ENCODE assay signal across 20 cellular contexts in genomic region chr10:129940617-129941198, GRCh38. TPM values are rescaled to one million over a fixed set of nuclear protein-coding genes. Genes with fewer than 3 reads are reported as not detected.
"Had no signal": no experiment of that assay in that cellular context is flagged by ENCODE, and none has a peak within 500 bp of the region (broad histone marks: within the 10 kb centered on the region; RNA-seq: fewer than 3 reads in every experiment).

No MANE protein-coding gene starts in this region.

- H3K36me3 Mint-ChIP-seq: activated naive CD8-positive, alpha-beta T cell treated with anti-CD3 and anti-CD28 coated beads, Interleukin-2, amount 10 ng/mL, durations not matched to agents 7 days and 5 days; mesothelial cell of epicardium; naive thymus-derived CD8-positive, alpha-beta T cell; WTC11 had no signal

- H3K9me3 ChIP-seq: esophagus muscularis mucosa, gastroesophageal sphincter, heart left ventricle, lower lobe of right lung, tibial artery had no signal

- H3K36me3 ChIP-seq: esophagus muscularis mucosa, gastroesophageal sphincter, lower lobe of right lung, tibial artery had no signal

- H3K79me2 ChIP-seq: parathyroid adenoma had no signal

- H3K27me3 Mint-ChIP-seq: activated naive CD8-positive, alpha-beta T cell treated with anti-CD3 and anti-CD28 coated beads, Interleukin-2, amount 10 ng/mL, durations not matched to agents 7 days and 5 days had no signal

- H3K27ac Mint-ChIP-seq: activated naive CD4-positive, alpha-beta T cell treated with anti-CD3 and anti-CD28 coated beads for 36 hours; activated naive CD8-positive, alpha-beta T cell treated with anti-CD3 and anti-CD28 coated beads, Interleukin-2, amount 10 ng/mL, durations not matched to agents 7 days and 5 days; mesothelial cell of epicardium; naive thymus-derived CD8-positive, alpha-beta T cell; stimulated activated naive CD8-positive, alpha-beta T cell treated with anti-CD3 and anti-CD28 coated beads, Interleukin-15, Interleukin-2, amounts not matched to agents 100 ng/mL and 50 ng/mL, for 24 hours; T-helper 1 cell treated with Interleukin-12 subunit alpha and Interleukin-12 subunit beta and Interleukin-4 antibody, amounts not matched to agents 30 μg/mL and 1 μg/mL, for 36 hours; WTC11 had no signal

- H3K4me1 ChIP-seq: lower lobe of right lung, parathyroid adenoma had no signal

- DNase-seq: activated naive CD4-positive, alpha-beta T cell treated with anti-CD3 and anti-CD28 coated beads for 36 hours; activated naive CD8-positive, alpha-beta T cell treated with anti-CD3 and anti-CD28 coated beads, Interleukin-2, amount 10 ng/mL, durations not matched to agents 7 days and 5 days; activated T-cell treated with anti-CD3 and anti-CD28 coated beads, Interleukin-2, amount 50 U/mL, for 1 hour; amniotic stem cell; cerebellar nuclear complex; lower lobe of right lung; naive thymus-derived CD8-positive, alpha-beta T cell; stimulated activated CD4-positive, alpha-beta T cell treated with anti-CD3 and anti-CD28 coated beads, Interleukin-12 subunit alpha, Interleukin-12 subunit beta, amount 100 ng/mL, for 4 hours; stimulated activated CD4-positive, alpha-beta T cell treated with anti-CD3 and anti-CD28 coated beads, Interleukin-4, amount 100 ng/mL, for 4 hours; T1000 had no signal

- H3K9ac ChIP-seq: parathyroid adenoma had no signal

- H3K9me3 Mint-ChIP-seq: activated naive CD4-positive, alpha-beta T cell treated with anti-CD3 and anti-CD28 coated beads for 36 hours; activated naive CD8-positive, alpha-beta T cell treated with anti-CD3 and anti-CD28 coated beads, Interleukin-2, amount 10 ng/mL, durations not matched to agents 7 days and 5 days; naive thymus-derived CD8-positive, alpha-beta T cell; stimulated activated naive CD8-positive, alpha-beta T cell treated with anti-CD3 and anti-CD28 coated beads, Interleukin-15, Interleukin-2, amounts not matched to agents 100 ng/mL and 50 ng/mL, for 24 hours; T-helper 1 cell treated with Interleukin-12 subunit alpha and Interleukin-12 subunit beta and Interleukin-4 antibody, amounts not matched to agents 30 μg/mL and 1 μg/mL, for 36 hours; WTC11 had no signal

- H3K4me1 Mint-ChIP-seq: activated naive CD8-positive, alpha-beta T cell treated with anti-CD3 and anti-CD28 coated beads, Interleukin-2, amount 10 ng/mL, durations not matched to agents 7 days and 5 days; naive thymus-derived CD8-positive, alpha-beta T cell had no signal

- ATAC-seq: gastroesophageal sphincter; heart left ventricle; naive thymus-derived CD8-positive, alpha-beta T cell; WTC11 had no signal

- H3K27ac ChIP-seq: coronary artery, esophagus muscularis mucosa, gastroesophageal sphincter, heart left ventricle, lower lobe of right lung, parathyroid adenoma, tibial artery had no signal

- H3K4me3 ChIP-seq: coronary artery, esophagus muscularis mucosa, gastroesophageal sphincter, heart left ventricle, lower lobe of right lung, tibial artery had no signal

- H3K27me3 ChIP-seq: heart left ventricle, tibial artery had no signal

- H3K4me3 Mint-ChIP-seq: activated naive CD4-positive, alpha-beta T cell treated with anti-CD3 and anti-CD28 coated beads for 36 hours; activated naive CD8-positive, alpha-beta T cell treated with anti-CD3 and anti-CD28 coated beads, Interleukin-2, amount 10 ng/mL, durations not matched to agents 7 days and 5 days; mesothelial cell of epicardium; naive thymus-derived CD8-positive, alpha-beta T cell; stimulated activated naive CD8-positive, alpha-beta T cell treated with anti-CD3 and anti-CD28 coated beads, Interleukin-15, Interleukin-2, amounts not matched to agents 100 ng/mL and 50 ng/mL, for 24 hours; T-helper 1 cell treated with Interleukin-12 subunit alpha and Interleukin-12 subunit beta and Interleukin-4 antibody, amounts not matched to agents 30 μg/mL and 1 μg/mL, for 36 hours; WTC11 had no signal

RNA-seq across cellular contexts. Expression of gene EBF3, which starts 23.4 kb away (rescaled TPM):
- total RNA-seq: activated naive CD4-positive, alpha-beta T cell treated with anti-CD3 and anti-CD28 coated beads for 36 hours; activated naive CD8-positive, alpha-beta T cell treated with anti-CD3 and anti-CD28 coated beads, Interleukin-2, amount 10 ng/mL, durations not matched to agents 7 days and 5 days; naive thymus-derived CD8-positive, alpha-beta T cell had no signal
- polyA plus RNA-seq: naive thymus-derived CD8-positive, alpha-beta T cell had no signal
